ENCODE assay signal across 22 cellular contexts in genomic region chr5:106882035-106882434, GRCh38.
DNase-seq lines count a peak whose midpoint lies in the region; ATAC-seq, FAIRE-seq and TF ChIP-seq lines count a peak whose summit lies in the region.
"Had no signal": no experiment of that assay in that cellular context is flagged by ENCODE, and none has a peak within 500 bp of the region (broad histone marks: within the 10 kb centered on the region; RNA-seq: fewer than 3 reads in every experiment).

No MANE protein-coding gene starts in this region.

- TF ChIP-seq CTCF in HepG2 (CRISPR knock-in tag; IDR thresholded peaks at IDR 0.05) (no peak), right lobe of liver (IDR thresholded peaks at IDR 0.05) (no peak), H1 (IDR thresholded peaks at IDR 0.05; ENCODE audit: control extremely low read depth in 1 of 3, insufficient read depth in 1 of 3, low read depth in 1 of 3, low read length in 3 of 3) (no peak), smooth muscle cell (IDR thresholded peaks at IDR 0.05; ENCODE audit: borderline replicate concordance, insufficient read depth, poor library complexity, severe bottlenecking) (no peak)

- POLR2A ChIA-PET in HepG2 (lab: Yijun Ruan, JAX) = no interaction called here
- POLR2A ChIA-PET in H1 (lab: Charles Lee; ENCODE audit: partially characterized antibody) = no interaction called here

- H3K9ac ChIP-seq in HepG2 (ENCODE audit: insufficient read depth, low read depth, low read length) (no peak overlapping the region), SK-N-MC (ENCODE audit: insufficient read length) (no peak overlapping the region), H1 (replicated peaks in 1 of 4; ENCODE audit: extremely low read depth in 1 of 4, low read depth in 3 of 4, low read length in 3 of 4) (no peak overlapping the region), smooth muscle cell (ENCODE audit: low read depth) (no peak overlapping the region)
- H3K9ac ChIP-seq: BLaER1 treated with 17β-estradiol and CSF1 and Interleukin-3, amounts not matched to agents 10 nM and 100 nM; KMS-11 had no signal

- DNase-seq in HepG2 (ENCODE audit: low spot score) (no peak), right lobe of liver (no peak), SK-N-MC (ENCODE audit: low read depth, low spot score) (peak; percentile 57), H1 (ENCODE audit: low read depth in 1 of 2, low spot score in 2 of 2) (no peak), smooth muscle cell (lab: John Stamatoyannopoulos, UW; ENCODE audit: unreplicated experiment) (no peak), NCI-H345 treated with DMSO at 0.1 percent for 48 hours (lab: John Stamatoyannopoulos, UW; ENCODE audit: unreplicated experiment) (no peak), HUDEP-2 (lab: John Stamatoyannopoulos, UW; ENCODE audit: unreplicated experiment in 76 of 76) (no peak)
- DNase-seq: 8988T; AML-193; CD4-positive, alpha-beta T cell; GDM1; H7; MM.1S; NCI-H1694; NCI-H2029 treated with DMSO at 0.1 percent for 48 hours; NCI-H526 treated with DMSO at 0.1 percent for 48 hours; SHP77 treated with DMSO at 0.1 percent for 48 hours; T-cell had no signal

- no peaks in the 10 kb centered on the region for H4K20me1 ChIP-seq in HepG2 (ENCODE audit: insufficient read depth, low read length)
- H4K20me1 ChIP-seq in H1 (replicated peaks in 1 of 2; ENCODE audit: control insufficient read depth in 1 of 2, insufficient read depth in 2 of 2, low read length in 2 of 2) = no peaks in the 10 kb centered on the region
- no peaks in the 10 kb centered on the region for H4K20me1 ChIP-seq in smooth muscle cell (ENCODE audit: low read depth)
- H4K20me1 ChIP-seq: BLaER1 treated with 17β-estradiol and CSF1 and Interleukin-3, amounts not matched to agents 10 nM and 100 nM had no signal

- H4K5ac ChIP-seq in H1 (ENCODE audit: insufficient read length, low read depth, low read length) = no peak overlapping the region

- no peaks in the 10 kb centered on the region for H3K9me3 ChIP-seq in HepG2 (ENCODE audit: low read length)
- no peaks in the 10 kb centered on the region for H3K9me3 ChIP-seq in right lobe of liver
- no peaks in the 10 kb centered on the region; the same call in 1 of the 2 replicates for H3K9me3 ChIP-seq in SK-N-MC (ENCODE audit: low read depth, low read length)
- H3K9me3 ChIP-seq in H1 (ENCODE audit: insufficient read depth in 2 of 2, low read depth in 1 of 2, low read length in 1 of 2) = peaks cover 2 to 11% of the 10 kb centered on the region in 2 experiments; a peak in 2 of 4 replicates
- no peaks in the 10 kb centered on the region for H3K9me3 ChIP-seq in smooth muscle cell (replicated peaks; ENCODE audit: low read depth)

- H4K8ac ChIP-seq in H1 (ENCODE audit: extremely low read depth, insufficient read depth, low read length) = no peak overlapping the region

- H3K14ac ChIP-seq in H1 (ENCODE audit: insufficient read length) = no peak overlapping the region

- H2BK20ac ChIP-seq in H1 (ENCODE audit: low read length) = no peak overlapping the region

- H3K56ac ChIP-seq in H1 (replicated peaks; ENCODE audit: insufficient read length, low read depth, low read length) = no peak overlapping the region

- no peak for TF ChIP-seq EP300 in HepG2 (IDR thresholded peaks at IDR 0.05; ENCODE audit: low read depth in 2 of 2, low read length in 2 of 2)
- TF ChIP-seq EP300 in HepG2 (CRISPR knock-in tag; IDR thresholded peaks at IDR 0.05; ENCODE audit: borderline replicate concordance) = no peak
- TF ChIP-seq EP300 in H1 (IDR thresholded peaks at IDR 0.05; ENCODE audit: borderline replicate concordance in 1 of 2, low read depth in 2 of 2, low read length in 2 of 2) = no peak

- no TSS peak for BruUV-seq in HepG2 (replicated peaks; lab: Mats Ljungman, UMichigan)

- in situ Hi-C loops in HepG2 (cut with HindIII; ENCODE audit: extremely low pct_ligation_motif_present, low pct_unique_long_range_greater_than_20kb) = no loop called here

- no peaks in the 10 kb centered on the region for H3F3A ChIP-seq in smooth muscle cell (ENCODE audit: low read depth)

- H3K27ac ChIP-seq in HepG2 (ENCODE audit: extremely low read length, insufficient read depth, low read length) = no peak overlapping the region
- no peak overlapping the region for H3K27ac ChIP-seq in right lobe of liver
- H3K27ac ChIP-seq in SK-N-MC = no peak overlapping the region
- no peak overlapping the region for H3K27ac ChIP-seq in H1 (ENCODE audit: low read depth, low read length)
- no peak overlapping the region for H3K27ac ChIP-seq in smooth muscle cell (ENCODE audit: low read depth)
- H3K27ac ChIP-seq: BLaER1 treated with 17β-estradiol and CSF1 and Interleukin-3, amounts not matched to agents 10 nM and 100 nM; KMS-11 had no signal

- H3K4me3 ChIP-seq in HepG2 (replicated peaks in 1 of 3; ENCODE audit: insufficient read depth in 1 of 3, low read depth in 2 of 3, low read length in 3 of 3) = no peak overlapping the region
- no peak overlapping the region for H3K4me3 ChIP-seq in right lobe of liver
- H3K4me3 ChIP-seq in SK-N-MC = no peak overlapping the region
- no peak overlapping the region for H3K4me3 ChIP-seq in H1 (ENCODE audit: extremely low read depth in 1 of 4, insufficient read depth in 2 of 4, low read depth in 3 of 4, low read length in 4 of 4)
- H3K4me3 ChIP-seq in smooth muscle cell = no peak overlapping the region
- H3K4me3 ChIP-seq: BLaER1 treated with 17β-estradiol and CSF1 and Interleukin-3, amounts not matched to agents 10 nM and 100 nM; GM12878 had no signal

- no peak overlapping the region for H2BK120ac ChIP-seq in H1 (replicated peaks; ENCODE audit: low read depth, low read length)

- no peak overlapping the region for H2AK5ac ChIP-seq in H1 (ENCODE audit: low read depth, low read length)

- H2BK12ac ChIP-seq in H1 (ENCODE audit: low read depth, low read length) = no peak overlapping the region

- H3K36me3 ChIP-seq in HepG2 (replicated peaks in 1 of 2; ENCODE audit: control insufficient read depth in 1 of 2, insufficient read depth in 2 of 2, low read length in 2 of 2) (no peaks in the 10 kb centered on the region), right lobe of liver (no peaks in the 10 kb centered on the region), SK-N-MC (ENCODE audit: insufficient read depth, low read length) (no peaks in the 10 kb centered on the region), H1 (ENCODE audit: control insufficient read depth in 2 of 4, insufficient read depth in 4 of 4, low read length in 3 of 4) (no peaks in the 10 kb centered on the region), smooth muscle cell (ENCODE audit: low read depth) (no peaks in the 10 kb centered on the region)
- H3K36me3 ChIP-seq: BLaER1 treated with 17β-estradiol and CSF1 and Interleukin-3, amounts not matched to agents 10 nM and 100 nM had no signal

- no peak overlapping the region for H3K18ac ChIP-seq in H1 (ENCODE audit: extremely low read depth, low read length)

- no peak overlapping the region for H4K91ac ChIP-seq in H1 (replicated peaks; ENCODE audit: insufficient read length, low read length)

- H3K4me1 ChIP-seq in HepG2 (ENCODE audit: insufficient read depth, low read length) (no peaks in the 10 kb centered on the region), right lobe of liver (no peaks in the 10 kb centered on the region), H1 (replicated peaks in 1 of 4; ENCODE audit: control insufficient read depth in 3 of 4, insufficient read depth in 4 of 4, low read length in 3 of 4) (peaks cover 0 to 3% (median 1%) of the 10 kb centered on the region in 4 experiments; a peak in 2 of 7 replicates), smooth muscle cell (ENCODE audit: low read depth) (no peaks in the 10 kb centered on the region)
- H3K4me1 ChIP-seq: BLaER1 treated with 17β-estradiol and CSF1 and Interleukin-3, amounts not matched to agents 10 nM and 100 nM had no signal

- no peaks in the 10 kb centered on the region for H3K23me2 ChIP-seq in H1 (ENCODE audit: low read depth, low read length)

- no peak overlapping the region for H3K23ac ChIP-seq in H1 (ENCODE audit: insufficient read length)

- TF ChIP-seq RAD21 in HepG2 (CRISPR knock-in tag; IDR thresholded peaks at IDR 0.05) = no peak
- TF ChIP-seq RAD21 in H1 (IDR thresholded peaks at IDR 0.05 in 1 of 2, conservative IDR thresholded peaks at IDR 0.05 in 1 of 2; ENCODE audit: low read depth in 2 of 2, low read length in 2 of 2) = no peak

- ATAC-seq in HepG2 (no peak), right lobe of liver (no peak), HG03439 (IDR thresholded peaks at IDR 0.05; ENCODE audit: unreplicated experiment) (no peak)
- ATAC-seq: GM12878, T-cell had no signal

- no peak for FAIRE-seq in HepG2 (lab: Jason Lieb, UNC)
- FAIRE-seq in H1 (lab: Jason Lieb, UNC) = no peak
- FAIRE-seq: GM12878 had no signal

- H2BK5ac ChIP-seq in H1 (ENCODE audit: low read depth, low read length) = no peak overlapping the region

- CTCF ChIA-PET in HepG2 (lab: Yijun Ruan, JAX; ENCODE audit: low intra/inter-chr PET ratio, low total read pairs) (no interaction called here), H1 (lab: Charles Lee; ENCODE audit: partially characterized antibody) (no interaction called here)

- H2BK15ac ChIP-seq in H1 (ENCODE audit: low read length) = no peak overlapping the region

- H3K79me2 ChIP-seq in HepG2 (ENCODE audit: insufficient read depth, low read length) = no peaks in the 10 kb centered on the region
- no peaks in the 10 kb centered on the region for H3K79me2 ChIP-seq in H1 (ENCODE audit: control insufficient read depth in 1 of 2, insufficient read depth in 2 of 2, low read length in 2 of 2)
- no peaks in the 10 kb centered on the region for H3K79me2 ChIP-seq in smooth muscle cell (ENCODE audit: low read depth)

- H3K27me3 ChIP-seq in HepG2 (ENCODE audit: control insufficient read depth in 1 of 2, insufficient read depth in 2 of 2, low read length in 2 of 2) = no peaks in the 10 kb centered on the region
- H3K27me3 ChIP-seq in right lobe of liver = no peaks in the 10 kb centered on the region
- no peaks in the 10 kb centered on the region for H3K27me3 ChIP-seq in H1 (replicated peaks in 1 of 4; ENCODE audit: control insufficient read depth in 3 of 4, extremely low read depth in 1 of 4, insufficient read depth in 3 of 4, low read length in 3 of 4)
- no peaks in the 10 kb centered on the region for H3K27me3 ChIP-seq in smooth muscle cell (ENCODE audit: low read depth)
- H3K27me3 ChIP-seq: BLaER1 treated with 17β-estradiol and CSF1 and Interleukin-3, amounts not matched to agents 10 nM and 100 nM had no signal

- H3K4ac ChIP-seq in H1 (replicated peaks; ENCODE audit: insufficient read length, low read depth, low read length) = no peak overlapping the region

- H3K4me2 ChIP-seq in HepG2 (ENCODE audit: low read depth, low read length) (no peak overlapping the region), H1 (ENCODE audit: insufficient read depth in 1 of 2, low read depth in 2 of 2, low read length in 2 of 2) (no peak overlapping the region), smooth muscle cell (no peak overlapping the region)
- H3K4me2 ChIP-seq: BLaER1 treated with 17β-estradiol and CSF1 and Interleukin-3, amounts not matched to agents 10 nM and 100 nM; KMS-11 had no signal

- intact Hi-C loops in HepG2 (cut with micrococcal nuclease; ENCODE audit: unreplicated experiment) = no loop called here
- intact Hi-C loops in right lobe of liver (cut with DNase I) = no loop called here

- H2AFZ ChIP-seq in HepG2 (ENCODE audit: low read length) (no peak overlapping the region), H1 (ENCODE audit: low read length) (no peak overlapping the region), smooth muscle cell (ENCODE audit: low read depth) (peak overlapping the region; percentile 32)

- TF ChIP-seq POLR2A in HepG2 (IDR thresholded peaks at IDR 0.05; ENCODE audit: insufficient read depth in 1 of 2, low read depth in 2 of 2, low read length in 2 of 2) = no peak
- no peak for TF ChIP-seq POLR2A in right lobe of liver (IDR thresholded peaks at IDR 0.05)
- no peak for TF ChIP-seq POLR2A in H1 (IDR thresholded peaks at IDR 0.05; ENCODE audit: control extremely low read depth in 1 of 2, low read depth in 2 of 2, low read length in 2 of 2)

- H3K79me1 ChIP-seq in H1 (ENCODE audit: low read depth, low read length) = no peaks in the 10 kb centered on the region

Comparison
In these comparisons a context has a peak if more than half of its experiments do, and no peak if none do; other contexts are left out.
1. Of the 41 proteins assayed by ChIP-seq in both HepG2 and H1: peak only in HepG2: none; only in H1: none; in both: MAFK; in neither: 40.